Comparison of ENCODE assay signal across 11 cellular contexts in genomic region chr16:31352344-31353115, GRCh38. TPM values are rescaled to one million over a fixed set of nuclear protein-coding genes. Genes with fewer than 3 reads are reported as not detected.
DNase-seq lines count a peak whose midpoint lies in the region; ATAC-seq and TF ChIP-seq lines count a peak whose summit lies in the region.
"Had no signal": no experiment of that assay in that cellular context is flagged by ENCODE, and none has a peak within 500 bp of the region (broad histone marks: within the 10 kb centered on the region; RNA-seq: fewer than 3 reads in every experiment).

No MANE protein-coding gene starts in this region.

- no peak overlapping the region for H3K23ac ChIP-seq in H9 (ENCODE audit: insufficient read length, low read depth, low read length)

- H2BK15ac ChIP-seq in H9 (ENCODE audit: low read depth, low read length) = no peak overlapping the region

- no peak overlapping the region for H2AFZ ChIP-seq in H9 (ENCODE audit: low read length)

- H2BK5ac ChIP-seq in H9 (ENCODE audit: insufficient read length, low read length) = no peak overlapping the region

- no peak overlapping the region for H3K4me3 Mint-ChIP-seq in H9
- no peak overlapping the region for H3K4me3 Mint-ChIP-seq in activated CD4-positive, alpha-beta memory T cell treated with anti-CD3 and anti-CD28 coated beads for 36 hours
- H3K4me3 Mint-ChIP-seq in memory B cell = peak overlapping the region; percentile 81
- H3K4me3 Mint-ChIP-seq: HFFc6 had no signal

- no CpG with 5 or more reads among the region's 23 CpGs for WGBS in H9 (ENCODE audit: extremely low coverage, insufficient read length, low lambda C conversion rate)

- no peak overlapping the region for H3K18ac ChIP-seq in H9 (ENCODE audit: insufficient read length, low read depth, low read length)

- H2BK120ac ChIP-seq in H9 (ENCODE audit: low read depth, low read length, poor library complexity, severe bottlenecking) = no peak overlapping the region

- H3K23me2 ChIP-seq in H9 (ENCODE audit: insufficient read length, low read depth, low read length, poor library complexity, severe bottlenecking) = no peaks in the 10 kb centered on the region

- H2BK12ac ChIP-seq in H9 (ENCODE audit: insufficient read length, low read depth, low read length) = no peak overlapping the region

- no peak overlapping the region for H2BK20ac ChIP-seq in H9 (ENCODE audit: low read depth, low read length, poor library complexity, severe bottlenecking)

- H3K4me1 ChIP-seq in BLaER1 treated with 17β-estradiol and CSF1 and Interleukin-3, amounts not matched to agents 10 nM and 100 nM = peaks cover 42 to 99% (median 86%) of the 10 kb centered on the region in 10 experiments
- no peaks in the 10 kb centered on the region for H3K4me1 ChIP-seq in H9 (ENCODE audit: insufficient read depth, low read length)

- H3K9me3 Mint-ChIP-seq in H9 = no peaks in the 10 kb centered on the region; a peak in 2 of 5 replicates
- H3K9me3 Mint-ChIP-seq in activated CD4-positive, alpha-beta memory T cell treated with anti-CD3 and anti-CD28 coated beads for 36 hours = no peaks in the 10 kb centered on the region
- H3K9me3 Mint-ChIP-seq in memory B cell = no peaks in the 10 kb centered on the region
- H3K9me3 Mint-ChIP-seq: HFFc6 had no signal

- peak; percentile 64 for ATAC-seq in memory B cell (ENCODE audit: low read depth)

- no peaks in the 10 kb centered on the region for H3K79me2 ChIP-seq in H9 (ENCODE audit: insufficient read depth, low read length)

- no peaks in the 10 kb centered on the region for H3K36me3 Mint-ChIP-seq in H9 (ENCODE audit: insufficient read depth in 1 of 3, low read depth in 3 of 3)
- H3K36me3 Mint-ChIP-seq in activated CD4-positive, alpha-beta memory T cell treated with anti-CD3 and anti-CD28 coated beads for 36 hours = peaks cover 2% of the 10 kb centered on the region
- no peaks in the 10 kb centered on the region for H3K36me3 Mint-ChIP-seq in memory B cell

- POLR2A ChIA-PET in activated CD4-positive, alpha-beta memory T cell treated with anti-CD3 and anti-CD28 coated beads for 36 hours (lab: Charles Lee) = no interaction called here

- H4K20me1 ChIP-seq in BLaER1 treated with 17β-estradiol and CSF1 and Interleukin-3, amounts not matched to agents 10 nM and 100 nM = peaks cover 0 to 10% (median 0%) of the 10 kb centered on the region in 11 experiments; a peak in 3 of 22 replicates
- no peaks in the 10 kb centered on the region for H4K20me1 ChIP-seq in H9 (ENCODE audit: control insufficient read depth, insufficient read depth, insufficient read length)

- no peak overlapping the region for H4K91ac ChIP-seq in H9 (ENCODE audit: insufficient read length, low read depth, low read length)

- H3K4me3 ChIP-seq in BLaER1 treated with 17β-estradiol and CSF1 and Interleukin-3, amounts not matched to agents 10 nM and 100 nM = no peak overlapping the region; a peak in 1 of 20 replicates

- H3K9me3 ChIP-seq in BLaER1 treated with 17β-estradiol and CSF1 and Interleukin-3, amounts not matched to agents 10 nM and 100 nM (replicated peaks in 1 of 11) = no peaks in the 10 kb centered on the region; a peak in 1 of 22 replicates
- H3K9me3 ChIP-seq in H9 (ENCODE audit: control insufficient read depth, low read depth, low read length) = no peaks in the 10 kb centered on the region
- H3K9me3 ChIP-seq: thoracic aorta had no signal

- H3K27ac Mint-ChIP-seq in H9 = peak overlapping the region in 2 of 3 experiments; percentile 40 to 46; a peak in 2 of 7 replicates
- peak overlapping the region; percentile 87 for H3K27ac Mint-ChIP-seq in activated CD4-positive, alpha-beta memory T cell treated with anti-CD3 and anti-CD28 coated beads for 36 hours
- peak overlapping the region; percentile 90 for H3K27ac Mint-ChIP-seq in memory B cell
- H3K27ac Mint-ChIP-seq: HFFc6 had no signal

- H2AK5ac ChIP-seq in H9 (ENCODE audit: insufficient read length, low read length) = no peak overlapping the region

- H3K56ac ChIP-seq in H9 (ENCODE audit: insufficient read length, low read depth, low read length) = no peak overlapping the region

- intact Hi-C loops in activated CD4-positive, alpha-beta memory T cell treated with anti-CD3 and anti-CD28 coated beads for 36 hours (cut with micrococcal nuclease) = loop anchor here (5.0 kb wide), 1 partner anchor 150 kb away; the partner anchor contains the start of gene PYCARD

- no peak overlapping the region for H3T11ph ChIP-seq in H9 (ENCODE audit: low read length)

- CTCF ChIA-PET in activated CD4-positive, alpha-beta memory T cell treated with anti-CD3 and anti-CD28 coated beads for 36 hours (lab: Charles Lee) = interaction anchor here (0.5 kb wide), 1 partner anchor 85 kb away, joined by 3 read pairs; no protein-coding TSS in a partner anchor

- peak overlapping the region; percentile 46 to 93 (median 74) for H3K4me2 ChIP-seq in BLaER1 treated with 17β-estradiol and CSF1 and Interleukin-3, amounts not matched to agents 10 nM and 100 nM
- no peak overlapping the region for H3K4me2 ChIP-seq in H9 (ENCODE audit: insufficient read depth, insufficient read length, low read length)

- H3K4ac ChIP-seq in H9 (ENCODE audit: low read depth, low read length) = no peak overlapping the region

- DNase-seq in H9 (no peak), memory B cell (ENCODE audit: low spot score in 2 of 2) (peak; percentile 41 to 47), NCI-H2227 treated with DMSO at 0.1 percent for 48 hours (lab: John Stamatoyannopoulos, UW) (no peak), dedifferentiated amniotic fluid mesenchymal stem cell (ENCODE audit: extremely low spot score) (no peak), NCI-H1436 (lab: John Stamatoyannopoulos, UW) (no peak)
- no peak for DNase-seq in activated CD4-positive, alpha-beta memory T cell treated with anti-CD3 and anti-CD28 coated beads for 36 hours
- DNase-seq in stimulated activated CD4-positive, alpha-beta T cell treated with anti-CD3 and anti-CD28 coated beads, Interleukin-15, amount 100 ng/mL, for 24 hours = no peak
- DNase-seq: HFFc6 had no signal

- no peak overlapping the region for H3K14ac ChIP-seq in H9 (ENCODE audit: insufficient read depth, low read length)

- no peak for TF ChIP-seq CTCF in H9 (conservative IDR thresholded peaks at IDR 0.05)

- H3K27me3 Mint-ChIP-seq in H9 (ENCODE audit: low read depth) (peaks cover 14% of the 10 kb centered on the region), memory B cell (no peaks in the 10 kb centered on the region)
- H3K27me3 Mint-ChIP-seq in activated CD4-positive, alpha-beta memory T cell treated with anti-CD3 and anti-CD28 coated beads for 36 hours = peaks cover 12% of the 10 kb centered on the region

- H3K79me1 ChIP-seq in H9 (ENCODE audit: insufficient read depth, low read depth, low read length, poor library complexity, severe bottlenecking) = no peaks in the 10 kb centered on the region

- H3K9ac ChIP-seq in BLaER1 treated with 17β-estradiol and CSF1 and Interleukin-3, amounts not matched to agents 10 nM and 100 nM = peak overlapping the region; percentile 35 to 84 (median 69); a peak in 19 of 22 replicates
- no peak overlapping the region for H3K9ac ChIP-seq in H9 (ENCODE audit: extremely low read depth, insufficient read length, low read length)

- H4K5ac ChIP-seq in H9 (ENCODE audit: insufficient read length, low read depth, low read length) = no peak overlapping the region

- H3K36me3 ChIP-seq in BLaER1 treated with 17β-estradiol and CSF1 and Interleukin-3, amounts not matched to agents 10 nM and 100 nM = peaks cover 0 to 19% (median 0%) of the 10 kb centered on the region in 11 experiments; a peak in 6 of 22 replicates
- H3K36me3 ChIP-seq: thoracic aorta had no signal

- H3K27me3 ChIP-seq in BLaER1 treated with 17β-estradiol and CSF1 and Interleukin-3, amounts not matched to agents 10 nM and 100 nM = no peaks in the 10 kb centered on the region
- H3K27me3 ChIP-seq in H9 (ENCODE audit: insufficient read depth, low read length) = no peaks in the 10 kb centered on the region

- H4K8ac ChIP-seq in H9 (replicated peaks; ENCODE audit: insufficient read length, low read depth, low read length) = no peak overlapping the region

- H3K4me1 Mint-ChIP-seq in H9 (peaks cover 10 to 15% of the 10 kb centered on the region in 2 experiments), memory B cell (peaks cover 67% of the 10 kb centered on the region)
- peaks cover 38% of the 10 kb centered on the region for H3K4me1 Mint-ChIP-seq in activated CD4-positive, alpha-beta memory T cell treated with anti-CD3 and anti-CD28 coated beads for 36 hours (ENCODE audit: low read depth)

- H3K27ac ChIP-seq in BLaER1 treated with 17β-estradiol and CSF1 and Interleukin-3, amounts not matched to agents 10 nM and 100 nM = peak overlapping the region; percentile 62 to 97 (median 90)
- H3K27ac ChIP-seq in H9 (ENCODE audit: insufficient read length, low read depth, low read length) = no peak overlapping the region

RNA-seq across cellular contexts. Expression of gene ITGAX, which starts 2.4 kb away (rescaled TPM):
- total RNA-seq in H9 (2021) = 0.15 and 0.28 TPM in 2 replicates
- 10 to 100 TPM; 30.3 to 32.9 TPM for total RNA-seq in activated CD4-positive, alpha-beta memory T cell treated with anti-CD3 and anti-CD28 coated beads for 36 hours
- total RNA-seq: HFFc6 had no signal

RNA-seq across cellular contexts. Expression of gene ITGAD, which starts 40.6 kb away (rescaled TPM):
- not detected in 2 replicates for total RNA-seq in H9 (2021)
- not detected for total RNA-seq in activated CD4-positive, alpha-beta memory T cell treated with anti-CD3 and anti-CD28 coated beads for 36 hours
- total RNA-seq: astrocyte, HFFc6 had no signal

Comparison
In these comparisons a context has a peak if more than half of its experiments do, and no peak if none do; other contexts are left out.
1. DNase-seq: peak in memory B cell (2 of 2); none in H9 (single experiment), activated CD4-positive, alpha-beta memory T cell treated with anti-CD3 and anti-CD28 coated beads for 36 hours (single experiment), NCI-H2227 treated with DMSO at 0.1 percent for 48 hours (single experiment), stimulated activated CD4-positive, alpha-beta T cell treated with anti-CD3 and anti-CD28 coated beads, Interleukin-15, amount 100 ng/mL, for 24 hours (single experiment), dedifferentiated amniotic fluid mesenchymal stem cell (single experiment) and NCI-H1436 (single experiment).
2. RNA of gene ITGAX, which starts 2.4 kb away (total RNA-seq): 30.3 to 32.9 TPM in activated CD4-positive, alpha-beta memory T cell treated with anti-CD3 and anti-CD28 coated beads for 36 hours; 0.15 to 0.28 TPM in H9; every median in the first group is over 10 times any median in the second.
3. Peak in every context shown above with its lines, with median percentiles within 50 percentile points of each other: H3K27ac Mint-ChIP-seq.